In the genomic region with DNA sequence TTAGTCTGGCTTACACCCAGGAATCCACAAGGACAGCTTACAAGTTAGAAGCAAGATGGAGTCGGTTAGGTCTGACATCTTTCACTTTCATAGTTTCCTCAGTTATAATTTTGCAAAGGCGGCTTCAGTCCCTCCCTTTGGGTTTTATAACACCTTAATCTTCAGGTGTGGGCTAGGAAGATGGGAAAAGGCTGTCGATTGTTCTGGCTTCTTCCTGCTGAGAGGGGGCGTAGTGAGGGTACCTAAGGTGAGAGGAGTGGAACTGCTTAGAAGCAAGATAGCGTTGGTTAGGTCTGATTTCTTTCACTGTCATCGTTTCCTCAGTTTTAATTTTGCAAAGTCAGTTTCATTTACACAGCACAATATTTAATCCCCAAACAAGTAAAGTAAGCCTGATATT, we compare ENCODE assay signal across 2 cellular contexts.
TF ChIP-seq lines count a peak whose summit lies in the region.

No MANE protein-coding gene starts in this region.

TF ChIP-seq in GM23338, 12 proteins besides CTCF, POLR2A, EP300 and RAD21:
- TF ChIP-seq, protein P1, sequence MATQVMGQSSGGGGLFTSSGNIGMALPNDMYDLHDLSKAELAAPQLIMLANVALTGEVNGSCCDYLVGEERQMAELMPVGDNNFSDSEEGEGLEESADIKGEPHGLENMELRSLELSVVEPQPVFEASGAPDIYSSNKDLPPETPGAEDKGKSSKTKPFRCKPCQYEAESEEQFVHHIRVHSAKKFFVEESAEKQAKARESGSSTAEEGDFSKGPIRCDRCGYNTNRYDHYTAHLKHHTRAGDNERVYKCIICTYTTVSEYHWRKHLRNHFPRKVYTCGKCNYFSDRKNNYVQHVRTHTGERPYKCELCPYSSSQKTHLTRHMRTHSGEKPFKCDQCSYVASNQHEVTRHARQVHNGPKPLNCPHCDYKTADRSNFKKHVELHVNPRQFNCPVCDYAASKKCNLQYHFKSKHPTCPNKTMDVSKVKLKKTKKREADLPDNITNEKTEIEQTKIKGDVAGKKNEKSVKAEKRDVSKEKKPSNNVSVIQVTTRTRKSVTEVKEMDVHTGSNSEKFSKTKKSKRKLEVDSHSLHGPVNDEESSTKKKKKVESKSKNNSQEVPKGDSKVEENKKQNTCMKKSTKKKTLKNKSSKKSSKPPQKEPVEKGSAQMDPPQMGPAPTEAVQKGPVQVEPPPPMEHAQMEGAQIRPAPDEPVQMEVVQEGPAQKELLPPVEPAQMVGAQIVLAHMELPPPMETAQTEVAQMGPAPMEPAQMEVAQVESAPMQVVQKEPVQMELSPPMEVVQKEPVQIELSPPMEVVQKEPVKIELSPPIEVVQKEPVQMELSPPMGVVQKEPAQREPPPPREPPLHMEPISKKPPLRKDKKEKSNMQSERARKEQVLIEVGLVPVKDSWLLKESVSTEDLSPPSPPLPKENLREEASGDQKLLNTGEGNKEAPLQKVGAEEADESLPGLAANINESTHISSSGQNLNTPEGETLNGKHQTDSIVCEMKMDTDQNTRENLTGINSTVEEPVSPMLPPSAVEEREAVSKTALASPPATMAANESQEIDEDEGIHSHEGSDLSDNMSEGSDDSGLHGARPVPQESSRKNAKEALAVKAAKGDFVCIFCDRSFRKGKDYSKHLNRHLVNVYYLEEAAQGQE (IDR thresholded peaks at IDR 0.05; ENCODE audit: unreplicated experiment) = no peak
- TF ChIP-seq EZH2phosphoT487 (IDR thresholded peaks at IDR 0.05; ENCODE audit: unreplicated experiment) (no peak), JUNB (IDR thresholded peaks at IDR 0.05; ENCODE audit: unreplicated experiment) (no peak)
- TF ChIP-seq, protein P2, sequence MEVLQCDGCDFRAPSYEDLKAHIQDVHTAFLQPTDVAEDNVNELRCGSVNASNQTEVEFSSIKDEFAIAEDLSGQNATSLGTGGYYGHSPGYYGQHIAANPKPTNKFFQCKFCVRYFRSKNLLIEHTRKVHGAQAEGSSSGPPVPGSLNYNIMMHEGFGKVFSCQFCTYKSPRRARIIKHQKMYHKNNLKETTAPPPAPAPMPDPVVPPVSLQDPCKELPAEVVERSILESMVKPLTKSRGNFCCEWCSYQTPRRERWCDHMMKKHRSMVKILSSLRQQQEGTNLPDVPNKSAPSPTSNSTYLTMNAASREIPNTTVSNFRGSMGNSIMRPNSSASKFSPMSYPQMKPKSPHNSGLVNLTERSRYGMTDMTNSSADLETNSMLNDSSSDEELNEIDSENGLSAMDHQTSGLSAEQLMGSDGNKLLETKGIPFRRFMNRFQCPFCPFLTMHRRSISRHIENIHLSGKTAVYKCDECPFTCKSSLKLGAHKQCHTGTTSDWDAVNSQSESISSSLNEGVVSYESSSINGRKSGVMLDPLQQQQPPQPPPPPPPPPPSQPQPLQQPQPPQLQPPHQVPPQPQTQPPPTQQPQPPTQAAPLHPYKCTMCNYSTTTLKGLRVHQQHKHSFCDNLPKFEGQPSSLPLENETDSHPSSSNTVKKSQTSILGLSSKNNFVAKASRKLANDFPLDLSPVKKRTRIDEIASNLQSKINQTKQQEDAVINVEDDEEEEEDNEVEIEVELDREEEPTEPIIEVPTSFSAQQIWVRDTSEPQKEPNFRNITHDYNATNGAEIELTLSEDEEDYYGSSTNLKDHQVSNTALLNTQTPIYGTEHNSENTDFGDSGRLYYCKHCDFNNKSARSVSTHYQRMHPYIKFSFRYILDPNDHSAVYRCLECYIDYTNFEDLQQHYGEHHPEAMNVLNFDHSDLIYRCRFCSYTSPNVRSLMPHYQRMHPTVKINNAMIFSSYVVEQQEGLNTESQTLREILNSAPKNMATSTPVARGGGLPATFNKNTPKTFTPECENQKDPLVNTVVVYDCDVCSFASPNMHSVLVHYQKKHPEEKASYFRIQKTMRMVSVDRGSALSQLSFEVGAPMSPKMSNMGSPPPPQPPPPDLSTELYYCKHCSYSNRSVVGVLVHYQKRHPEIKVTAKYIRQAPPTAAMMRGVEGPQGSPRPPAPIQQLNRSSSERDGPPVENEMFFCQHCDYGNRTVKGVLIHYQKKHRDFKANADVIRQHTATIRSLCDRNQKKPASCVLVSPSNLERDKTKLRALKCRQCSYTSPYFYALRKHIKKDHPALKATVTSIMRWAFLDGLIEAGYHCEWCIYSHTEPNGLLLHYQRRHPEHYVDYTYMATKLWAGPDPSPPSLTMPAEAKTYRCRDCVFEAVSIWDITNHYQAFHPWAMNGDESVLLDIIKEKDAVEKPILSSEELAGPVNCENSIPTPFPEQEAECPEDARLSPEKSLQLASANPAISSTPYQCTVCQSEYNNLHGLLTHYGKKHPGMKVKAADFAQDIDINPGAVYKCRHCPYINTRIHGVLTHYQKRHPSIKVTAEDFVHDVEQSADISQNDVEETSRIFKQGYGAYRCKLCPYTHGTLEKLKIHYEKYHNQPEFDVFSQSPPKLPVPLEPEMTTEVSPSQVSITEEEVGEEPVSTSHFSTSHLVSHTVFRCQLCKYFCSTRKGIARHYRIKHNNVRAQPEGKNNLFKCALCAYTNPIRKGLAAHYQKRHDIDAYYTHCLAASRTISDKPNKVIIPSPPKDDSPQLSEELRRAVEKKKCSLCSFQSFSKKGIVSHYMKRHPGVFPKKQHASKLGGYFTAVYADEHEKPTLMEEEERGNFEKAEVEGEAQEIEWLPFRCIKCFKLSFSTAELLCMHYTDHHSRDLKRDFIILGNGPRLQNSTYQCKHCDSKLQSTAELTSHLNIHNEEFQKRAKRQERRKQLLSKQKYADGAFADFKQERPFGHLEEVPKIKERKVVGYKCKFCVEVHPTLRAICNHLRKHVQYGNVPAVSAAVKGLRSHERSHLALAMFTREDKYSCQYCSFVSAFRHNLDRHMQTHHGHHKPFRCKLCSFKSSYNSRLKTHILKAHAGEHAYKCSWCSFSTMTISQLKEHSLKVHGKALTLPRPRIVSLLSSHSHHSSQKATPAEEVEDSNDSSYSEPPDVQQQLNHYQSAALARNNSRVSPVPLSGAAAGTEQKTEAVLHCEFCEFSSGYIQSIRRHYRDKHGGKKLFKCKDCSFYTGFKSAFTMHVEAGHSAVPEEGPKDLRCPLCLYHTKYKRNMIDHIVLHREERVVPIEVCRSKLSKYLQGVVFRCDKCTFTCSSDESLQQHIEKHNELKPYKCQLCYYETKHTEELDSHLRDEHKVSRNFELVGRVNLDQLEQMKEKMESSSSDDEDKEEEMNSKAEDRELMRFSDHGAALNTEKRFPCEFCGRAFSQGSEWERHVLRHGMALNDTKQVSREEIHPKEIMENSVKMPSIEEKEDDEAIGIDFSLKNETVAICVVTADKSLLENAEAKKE (CRISPR knock-in tag; IDR thresholded peaks at IDR 0.05) = no peak
TF ChIP-seq in GM23338: peak in this region for 0.

TF ChIP-seq in K562, 482 proteins besides CTCF, POLR2A, EP300 and RAD21:
- TF ChIP-seq NR2C1 (IDR thresholded peaks at IDR 0.05) = no peak
- TF ChIP-seq NR2C1 (tag; IDR thresholded peaks at IDR 0.05) = 0 out of 2 replicates have a peak, but pooled peaks have one; percentile 19
- TF ChIP-seq, protein P1 (CRISPR knock-in tag; IDR thresholded peaks at IDR 0.05; ENCODE audit: low read depth) = no peak
- TF ChIP-seq EGR1 (conservative IDR thresholded peaks at IDR 0.05) = no peak
- TF ChIP-seq, protein P3, sequence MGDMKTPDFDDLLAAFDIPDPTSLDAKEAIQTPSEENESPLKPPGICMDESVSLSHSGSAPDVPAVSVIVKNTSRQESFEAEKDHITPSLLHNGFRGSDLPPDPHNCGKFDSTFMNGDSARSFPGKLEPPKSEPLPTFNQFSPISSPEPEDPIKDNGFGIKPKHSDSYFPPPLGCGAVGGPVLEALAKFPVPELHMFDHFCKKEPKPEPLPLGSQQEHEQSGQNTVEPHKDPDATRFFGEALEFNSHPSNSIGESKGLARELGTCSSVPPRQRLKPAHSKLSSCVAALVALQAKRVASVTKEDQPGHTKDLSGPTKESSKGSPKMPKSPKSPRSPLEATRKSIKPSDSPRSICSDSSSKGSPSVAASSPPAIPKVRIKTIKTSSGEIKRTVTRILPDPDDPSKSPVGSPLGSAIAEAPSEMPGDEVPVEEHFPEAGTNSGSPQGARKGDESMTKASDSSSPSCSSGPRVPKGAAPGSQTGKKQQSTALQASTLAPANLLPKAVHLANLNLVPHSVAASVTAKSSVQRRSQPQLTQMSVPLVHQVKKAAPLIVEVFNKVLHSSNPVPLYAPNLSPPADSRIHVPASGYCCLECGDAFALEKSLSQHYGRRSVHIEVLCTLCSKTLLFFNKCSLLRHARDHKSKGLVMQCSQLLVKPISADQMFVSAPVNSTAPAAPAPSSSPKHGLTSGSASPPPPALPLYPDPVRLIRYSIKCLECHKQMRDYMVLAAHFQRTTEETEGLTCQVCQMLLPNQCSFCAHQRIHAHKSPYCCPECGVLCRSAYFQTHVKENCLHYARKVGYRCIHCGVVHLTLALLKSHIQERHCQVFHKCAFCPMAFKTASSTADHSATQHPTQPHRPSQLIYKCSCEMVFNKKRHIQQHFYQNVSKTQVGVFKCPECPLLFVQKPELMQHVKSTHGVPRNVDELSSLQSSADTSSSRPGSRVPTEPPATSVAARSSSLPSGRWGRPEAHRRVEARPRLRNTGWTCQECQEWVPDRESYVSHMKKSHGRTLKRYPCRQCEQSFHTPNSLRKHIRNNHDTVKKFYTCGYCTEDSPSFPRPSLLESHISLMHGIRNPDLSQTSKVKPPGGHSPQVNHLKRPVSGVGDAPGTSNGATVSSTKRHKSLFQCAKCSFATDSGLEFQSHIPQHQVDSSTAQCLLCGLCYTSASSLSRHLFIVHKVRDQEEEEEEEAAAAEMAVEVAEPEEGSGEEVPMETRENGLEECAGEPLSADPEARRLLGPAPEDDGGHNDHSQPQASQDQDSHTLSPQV (IDR thresholded peaks at IDR 0.05) = peak; percentile 82
- TF ChIP-seq NR4A1 (CRISPR knock-in tag; IDR thresholded peaks at IDR 0.05) = no peak
- TF ChIP-seq NR4A1 (tag; IDR thresholded peaks at IDR 0.05) = peak; percentile 37; the same call in 1 of the 2 replicates
- TF ChIP-seq ZNF253 (CRISPR knock-in tag; conservative IDR thresholded peaks at IDR 0.05) = no peak
- TF ChIP-seq, protein P4, sequence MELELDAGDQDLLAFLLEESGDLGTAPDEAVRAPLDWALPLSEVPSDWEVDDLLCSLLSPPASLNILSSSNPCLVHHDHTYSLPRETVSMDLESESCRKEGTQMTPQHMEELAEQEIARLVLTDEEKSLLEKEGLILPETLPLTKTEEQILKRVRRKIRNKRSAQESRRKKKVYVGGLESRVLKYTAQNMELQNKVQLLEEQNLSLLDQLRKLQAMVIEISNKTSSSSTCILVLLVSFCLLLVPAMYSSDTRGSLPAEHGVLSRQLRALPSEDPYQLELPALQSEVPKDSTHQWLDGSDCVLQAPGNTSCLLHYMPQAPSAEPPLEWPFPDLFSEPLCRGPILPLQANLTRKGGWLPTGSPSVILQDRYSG (tag; conservative IDR thresholded peaks at IDR 0.05; ENCODE audit: low read depth) = 0 out of 2 replicates have a peak, but pooled peaks have one; percentile 31
